In genomic region chr14:24425704-24426103, GRCh38 we compare ENCODE assay signal across 8 cellular contexts. TPM values are rescaled to one million over a fixed set of nuclear protein-coding genes. Genes with fewer than 3 reads are reported as not detected.
A peak's percentile ranks its signal among the peaks of the same experiment; 100 is the strongest.
DNase-seq lines count a peak whose midpoint lies in the region.
"Had no signal": no experiment of that assay in that cellular context is flagged by ENCODE, and none has a peak within 500 bp of the region (broad histone marks: within the 10 kb centered on the region; RNA-seq: fewer than 3 reads in every experiment).

No MANE protein-coding gene starts in this region.

- no peaks in the 10 kb centered on the region for H3K36me3 ChIP-seq in skeletal muscle tissue (ENCODE audit: control insufficient read depth in 3 of 3, insufficient read depth in 3 of 3, low read length in 3 of 3)

- H3K4me3 ChIP-seq in skeletal muscle tissue (ENCODE audit: low read length in 3 of 3): no peak overlapping the region

- H3K9ac ChIP-seq in skeletal muscle tissue (ENCODE audit: low read depth in 1 of 3, low read length in 3 of 3): no peak overlapping the region

- no peak overlapping the region for H3K4me3 Mint-ChIP-seq in activated naive CD4-positive, alpha-beta T cell treated with anti-CD3 and anti-CD28 coated beads, Interleukin-2, amount 10 ng/mL, durations not matched to agents 7 days and 5 days

- H3K27me3 ChIP-seq in skeletal muscle tissue (ENCODE audit: control insufficient read depth in 3 of 3, insufficient read depth in 3 of 3, low read length in 3 of 3): no peaks in the 10 kb centered on the region

- peaks cover 51% of the 10 kb centered on the region for H3K4me1 Mint-ChIP-seq in activated naive CD4-positive, alpha-beta T cell treated with anti-CD3 and anti-CD28 coated beads, Interleukin-2, amount 10 ng/mL, durations not matched to agents 7 days and 5 days

- H3K36me3 Mint-ChIP-seq in activated naive CD4-positive, alpha-beta T cell treated with anti-CD3 and anti-CD28 coated beads, Interleukin-2, amount 10 ng/mL, durations not matched to agents 7 days and 5 days: peaks cover 3% of the 10 kb centered on the region

- no peak for DNase-seq in activated naive CD4-positive, alpha-beta T cell treated with anti-CD3 and anti-CD28 coated beads, Interleukin-2, amount 10 ng/mL, durations not matched to agents 7 days and 5 days
- DNase-seq in activated naive CD4-positive, alpha-beta T cell treated with anti-CD3 and anti-CD28 coated beads, Interleukin-2, amount 50 U/mL, for 16 hours: no peak
- peak; percentile 59 for DNase-seq in cerebellar cortex (ENCODE audit: low spot score)
- no peak for DNase-seq in Kasumi-1 (lab: John Stamatoyannopoulos, UW)
- no peak for DNase-seq in NCI-H526 treated with DMSO at 0.1 percent for 48 hours (lab: John Stamatoyannopoulos, UW)
- DNase-seq: activated T-cell treated with anti-CD3 and anti-CD28 coated beads for 4 hours, NCI-H2081 had no signal

- CTCF ChIA-PET in activated naive CD4-positive, alpha-beta T cell treated with anti-CD3 and anti-CD28 coated beads, Interleukin-2, amount 10 ng/mL, durations not matched to agents 7 days and 5 days (lab: Charles Lee): interaction anchor here (1.4 to 17.5 kb wide), 3 partner anchors 11 to 93 kb away, joined by 5 to 557 read pairs (median 7); partner anchors contain the start of genes ADCY4 and RIPK3

- peaks cover 1% of the 10 kb centered on the region for H3K9me3 Mint-ChIP-seq in activated naive CD4-positive, alpha-beta T cell treated with anti-CD3 and anti-CD28 coated beads, Interleukin-2, amount 10 ng/mL, durations not matched to agents 7 days and 5 days

- H3K27ac Mint-ChIP-seq in activated naive CD4-positive, alpha-beta T cell treated with anti-CD3 and anti-CD28 coated beads, Interleukin-2, amount 10 ng/mL, durations not matched to agents 7 days and 5 days: peak overlapping the region; percentile 70

- H3K4me1 ChIP-seq in skeletal muscle tissue (ENCODE audit: control insufficient read depth in 3 of 3, insufficient read depth in 3 of 3, low read length in 3 of 3): peaks cover 9 to 11% (median 10%) of the 10 kb centered on the region in 3 donors

- no peaks in the 10 kb centered on the region for H3K9me3 ChIP-seq in skeletal muscle tissue (ENCODE audit: control insufficient read depth in 3 of 3, low read length in 3 of 3)

- peaks cover 4% of the 10 kb centered on the region for H3K27me3 Mint-ChIP-seq in activated naive CD4-positive, alpha-beta T cell treated with anti-CD3 and anti-CD28 coated beads, Interleukin-2, amount 10 ng/mL, durations not matched to agents 7 days and 5 days

- peak overlapping the region; percentile 37 for H3K27ac ChIP-seq in skeletal muscle tissue (ENCODE audit: low read depth, low read length)

RNA-seq across cellular contexts. Expression of gene CBLN3, which starts 3.8 kb away (rescaled TPM):
- total RNA-seq in skeletal muscle tissue: under 0.01 TPM

RNA-seq across cellular contexts. Expression of gene KHNYN, which starts 4.0 kb away (rescaled TPM):
- total RNA-seq in skeletal muscle tissue: 38.1 TPM

RNA-seq across cellular contexts. Expression of gene SDR39U1, which starts 16.9 kb away (rescaled TPM):
- total RNA-seq in skeletal muscle tissue: 12.0 TPM

RNA-seq across cellular contexts. Expression of gene NYNRIN, which starts 26.9 kb away (rescaled TPM):
- total RNA-seq in skeletal muscle tissue: 19.3 TPM

RNA-seq across cellular contexts. Expression of gene NFATC4, which starts 57.7 kb away (rescaled TPM):
- 21.4 TPM for total RNA-seq in skeletal muscle tissue
